13 cellular contexts compared by ENCODE assay signal in the genomic region with DNA sequence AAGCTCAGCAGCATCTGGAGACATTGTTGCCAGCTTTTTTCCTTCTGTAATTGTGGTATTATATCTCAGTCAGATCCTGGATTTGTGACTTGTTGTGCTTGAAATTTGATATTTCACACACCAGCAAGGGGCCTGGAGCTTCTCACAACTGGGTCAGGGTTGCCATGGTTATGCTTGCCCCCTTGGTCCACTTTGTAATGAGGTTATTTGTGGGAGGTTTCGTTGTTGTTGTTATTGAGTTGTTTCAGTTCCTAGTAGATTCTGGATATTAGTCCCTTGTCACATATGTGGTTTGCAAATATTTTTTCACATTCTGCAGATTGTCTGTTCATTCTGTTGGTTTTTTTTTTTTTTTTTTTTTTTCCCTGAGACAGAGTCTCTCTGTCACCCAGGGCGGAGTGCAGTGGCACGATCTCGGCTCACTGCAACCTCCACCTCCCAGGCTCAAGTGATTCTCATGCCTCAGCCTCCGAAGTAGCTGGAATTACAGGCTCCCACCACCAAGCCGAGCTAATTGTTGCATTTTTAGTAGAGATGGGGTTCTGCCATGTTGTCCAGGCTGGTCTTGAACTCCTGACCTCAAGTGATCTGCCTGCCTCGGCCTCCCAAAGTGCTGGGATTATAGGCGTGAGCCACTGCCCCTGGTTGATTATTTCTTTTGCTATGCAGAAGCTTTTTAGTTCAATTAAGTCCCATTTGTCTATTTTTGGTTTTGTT.
A peak's percentile ranks its signal among the peaks of the same experiment; 100 is the strongest.
DNase-seq lines count a peak whose midpoint lies in the region; ATAC-seq, FAIRE-seq and TF ChIP-seq lines count a peak whose summit lies in the region.
"Had no signal": no experiment of that assay in that cellular context is flagged by ENCODE, and none has a peak within 500 bp of the region (broad histone marks: within the 10 kb centered on the region; RNA-seq: fewer than 3 reads in every experiment).

No MANE protein-coding gene starts in this region.

- H3K4me3 ChIP-seq in SK-N-MC (no peak overlapping the region; the same call in 1 of the 2 replicates), foreskin fibroblast (ENCODE audit: low read depth in 1 of 2, low read length in 2 of 2) (no peak overlapping the region), ascending aorta (no peak overlapping the region)
- H3K4me3 ChIP-seq: breast epithelium, skin epidermis, stomach had no signal

- H3K27me3 Mint-ChIP-seq in stimulated activated naive CD8-positive, alpha-beta T cell treated with anti-CD3 and anti-CD28 coated beads, Interleukin-15, amount 100 ng/mL, for 72 hours: no peaks in the 10 kb centered on the region

- no peaks in the 10 kb centered on the region for H3K4me1 ChIP-seq in ascending aorta
- H3K4me1 ChIP-seq: breast epithelium, stomach had no signal

- H3K4me3 Mint-ChIP-seq in stimulated activated naive CD8-positive, alpha-beta T cell treated with anti-CD3 and anti-CD28 coated beads, Interleukin-15, amount 100 ng/mL, for 72 hours: no peak overlapping the region

- DNase-seq in GM12892 (ENCODE audit: insufficient read length): peak; percentile 34
- no peak for DNase-seq in SK-N-MC (ENCODE audit: low read depth, low spot score)
- no peak for DNase-seq in foreskin fibroblast
- no peak for DNase-seq in HT-29 (ENCODE audit: low spot score)
- DNase-seq in ascending aorta (ENCODE audit: low spot score in 2 of 2): no peak
- DNase-seq in stimulated activated naive CD8-positive, alpha-beta T cell treated with anti-CD3 and anti-CD28 coated beads, Interleukin-15, amount 100 ng/mL, for 72 hours: no peak
- DNase-seq: C1 segment of cervical spinal cord, Right ventricle myocardium superior, stomach had no signal

- H3K4me1 Mint-ChIP-seq in stimulated activated naive CD8-positive, alpha-beta T cell treated with anti-CD3 and anti-CD28 coated beads, Interleukin-15, amount 100 ng/mL, for 72 hours: no peaks in the 10 kb centered on the region

- ATAC-seq in GM19468 (IDR thresholded peaks at IDR 0.05; ENCODE audit: extremely low read depth, unreplicated experiment) (peak; percentile 81), HG03025 (IDR thresholded peaks at IDR 0.05; ENCODE audit: low FRiP score, unreplicated experiment) (peak; percentile 97)
- no peak for ATAC-seq in stimulated activated naive CD8-positive, alpha-beta T cell treated with anti-CD3 and anti-CD28 coated beads, Interleukin-15, amount 100 ng/mL, for 72 hours

- TF ChIP-seq POLR2A in GM12892 (IDR thresholded peaks at IDR 0.05; ENCODE audit: low read depth, low read length): no peak

- H3K36me3 ChIP-seq in SK-N-MC (ENCODE audit: insufficient read depth, low read length) (no peaks in the 10 kb centered on the region), ascending aorta (no peaks in the 10 kb centered on the region)
- H3K36me3 ChIP-seq: breast epithelium, stomach had no signal

- H3K27ac ChIP-seq in SK-N-MC (peak overlapping the region; percentile 68), ascending aorta (no peak overlapping the region)
- H3K27ac ChIP-seq: breast epithelium, skin epidermis, stomach had no signal

- H3K9me3 Mint-ChIP-seq in stimulated activated naive CD8-positive, alpha-beta T cell treated with anti-CD3 and anti-CD28 coated beads, Interleukin-15, amount 100 ng/mL, for 72 hours: no peaks in the 10 kb centered on the region

- H3K9me3 ChIP-seq in SK-N-MC (ENCODE audit: low read depth, low read length): 0 out of 2 replicates have a peak, but pooled peaks cover 1% of the 10 kb centered on the region
- H3K9me3 ChIP-seq in ascending aorta: no peaks in the 10 kb centered on the region
- H3K9me3 ChIP-seq: breast epithelium, stomach had no signal

- FAIRE-seq in GM12892 (lab: Jason Lieb, UNC): peak; percentile 95

- H3K27me3 ChIP-seq in ascending aorta: no peaks in the 10 kb centered on the region
- H3K27me3 ChIP-seq: breast epithelium, stomach had no signal

- intact Hi-C loops in ascending aorta (cut with DNase I): no loop called here

- no peak overlapping the region for H3K27ac Mint-ChIP-seq in stimulated activated naive CD8-positive, alpha-beta T cell treated with anti-CD3 and anti-CD28 coated beads, Interleukin-15, amount 100 ng/mL, for 72 hours

- TF ChIP-seq CTCF in foreskin fibroblast (IDR thresholded peaks at IDR 0.05; ENCODE audit: low read depth, low read length) (no peak), ascending aorta (IDR thresholded peaks at IDR 0.05) (no peak)

- no peak overlapping the region for H3K9ac ChIP-seq in SK-N-MC (ENCODE audit: insufficient read length)
